In genomic region chr15:94066046-94066445, GRCh38 we compare ENCODE assay signal across 35 cellular contexts.
"Had no signal": no experiment of that assay in that cellular context is flagged by ENCODE, and none has a peak within 500 bp of the region (broad histone marks: within the 10 kb centered on the region; RNA-seq: fewer than 3 reads in every experiment).

No MANE protein-coding gene starts in this region.

- H3K27me3 ChIP-seq: cardiac muscle cell, Peyer's patch had no signal

- H3K4me1 Mint-ChIP-seq: activated naive CD4-positive, alpha-beta T cell treated with anti-CD3 and anti-CD28 coated beads, Interleukin-2, amount 10 ng/mL, durations not matched to agents 7 days and 5 days; activated naive CD8-positive, alpha-beta T cell treated with anti-CD3 and anti-CD28 coated beads, Interleukin-2, amount 50 U/mL, for 24 hours; central memory CD8-positive, alpha-beta T cell had no signal

- H3K36me3 Mint-ChIP-seq: activated naive CD4-positive, alpha-beta T cell treated with anti-CD3 and anti-CD28 coated beads, Interleukin-2, amount 10 ng/mL, durations not matched to agents 7 days and 5 days; activated naive CD8-positive, alpha-beta T cell had no signal

- H3K9me3 ChIP-seq: Peyer's patch had no signal

- H3K27ac ChIP-seq: cardiac muscle cell, Peyer's patch had no signal

- H3K36me3 ChIP-seq: cardiac muscle cell, Peyer's patch had no signal

- H3K27ac Mint-ChIP-seq: activated CD8-positive, alpha-beta T cell treated with anti-CD3 and anti-CD28 coated beads for 36 hours; activated naive CD4-positive, alpha-beta T cell treated with anti-CD3 and anti-CD28 coated beads, Interleukin-2, amount 10 ng/mL, durations not matched to agents 7 days and 5 days; activated naive CD8-positive, alpha-beta T cell; activated naive CD8-positive, alpha-beta T cell treated with anti-CD3 and anti-CD28 coated beads, Interleukin-2, amount 50 U/mL, for 24 hours; activated T-helper 1 cell treated with anti-CD3 and anti-CD28 coated beads, Interleukin-12 subunit alpha, Interleukin-12 subunit beta, Interleukin-2, Interleukin-4 antibody, amounts not matched to agents 30 ng/mL and 10 ng/mL and 1 ng/mL, durations not matched to agents 14 hours and 24 hours and 36 hours; brain had no signal

- DNase-seq: activated CD4-positive, alpha-beta T cell treated with anti-CD3 and anti-CD28 coated beads, Interleukin-2, amount 50 U/mL, for 1 hour; activated CD8-positive, alpha-beta T cell treated with anti-CD3 and anti-CD28 coated beads for 36 hours; activated effector memory CD4-positive, alpha-beta T cell treated with Interleukin-2 at 50 U/mL for 16 hours; activated naive CD4-positive, alpha-beta T cell treated with anti-CD3 and anti-CD28 coated beads, Interleukin-2, amount 10 ng/mL, durations not matched to agents 7 days and 5 days; activated naive CD8-positive, alpha-beta T cell treated with anti-CD3 and anti-CD28 coated beads, Interleukin-2, amount 50 U/mL, for 24 hours; activated T-cell treated with anti-CD3 and anti-CD28 coated beads, Interleukin-2, amount 50 U/mL, for 1 hour; anterior cingulate cortex; Kasumi-1; KG1; MM.1S; MV-4-11; NCI-H1092; NCI-H1417; NCI-H146; NCI-H187; NCI-H2029 treated with DMSO at 0.1 percent for 48 hours; NCI-H2107; NCI-H2171; NCI-H510A; NCI-H526; NCI-H748 treated with DMSO at 0.1 percent for 48 hours; NK-92 treated with Interleukin-12 subunit alpha and Interleukin-12 subunit beta, amount 100 ng/mL, for 24 hours; PC-3; Peyer's patch; RPMI8226; SW 1271; T-helper 1 cell; T-helper 2 cell; T-helper 9 cell had no signal

- ATAC-seq: activated CD8-positive, alpha-beta T cell treated with anti-CD3 and anti-CD28 coated beads for 36 hours; activated naive CD8-positive, alpha-beta T cell treated with anti-CD3 and anti-CD28 coated beads, Interleukin-2, amount 50 U/mL, for 24 hours; PC-3; Right ventricle myocardium inferior had no signal

- H3K4me1 ChIP-seq: Peyer's patch had no signal

- H3K27me3 Mint-ChIP-seq: activated naive CD8-positive, alpha-beta T cell treated with anti-CD3 and anti-CD28 coated beads, Interleukin-2, amount 50 U/mL, for 24 hours had no signal

- H3K4me3 ChIP-seq: cardiac muscle cell, Peyer's patch had no signal

- H3K4me3 Mint-ChIP-seq: activated CD8-positive, alpha-beta T cell treated with anti-CD3 and anti-CD28 coated beads for 36 hours; activated naive CD4-positive, alpha-beta T cell treated with anti-CD3 and anti-CD28 coated beads, Interleukin-2, amount 10 ng/mL, durations not matched to agents 7 days and 5 days; activated naive CD8-positive, alpha-beta T cell; activated naive CD8-positive, alpha-beta T cell treated with anti-CD3 and anti-CD28 coated beads, Interleukin-2, amount 50 U/mL, for 24 hours; activated T-helper 1 cell treated with anti-CD3 and anti-CD28 coated beads, Interleukin-12 subunit alpha, Interleukin-12 subunit beta, Interleukin-2, Interleukin-4 antibody, amounts not matched to agents 30 ng/mL and 10 ng/mL and 1 ng/mL, durations not matched to agents 14 hours and 24 hours and 36 hours; brain; central memory CD8-positive, alpha-beta T cell had no signal

- H3K9me3 Mint-ChIP-seq: activated naive CD4-positive, alpha-beta T cell treated with anti-CD3 and anti-CD28 coated beads, Interleukin-2, amount 10 ng/mL, durations not matched to agents 7 days and 5 days; activated T-helper 1 cell treated with anti-CD3 and anti-CD28 coated beads, Interleukin-12 subunit alpha, Interleukin-12 subunit beta, Interleukin-2, Interleukin-4 antibody, amounts not matched to agents 30 ng/mL and 10 ng/mL and 1 ng/mL, durations not matched to agents 14 hours and 24 hours and 36 hours; central memory CD8-positive, alpha-beta T cell had no signal
